16 cellular contexts compared by ENCODE assay signal in the genomic region with DNA sequence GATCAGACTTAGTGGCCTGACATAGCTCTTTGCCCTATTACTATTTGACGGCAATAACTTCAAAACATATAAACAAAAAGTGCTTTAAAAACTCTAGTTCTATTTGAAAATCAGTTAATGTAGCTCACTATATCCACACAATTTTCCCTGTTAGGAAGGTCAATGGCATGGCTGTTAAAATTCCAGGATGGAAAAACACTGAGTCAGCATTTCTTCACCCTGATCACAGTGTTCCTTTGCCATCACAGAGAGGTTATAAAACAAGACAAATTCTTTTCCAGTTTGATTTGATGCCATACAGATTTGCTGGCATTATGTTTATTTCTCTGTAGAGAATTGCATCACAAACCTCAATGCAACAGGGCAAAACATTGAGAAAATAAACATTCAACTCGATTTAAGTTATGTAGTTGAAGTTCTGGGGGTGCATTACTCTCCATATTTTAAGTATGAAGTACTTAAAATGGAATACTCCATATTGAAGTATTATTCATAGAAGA.
A peak's percentile ranks its signal among the peaks of the same experiment; 100 is the strongest.
DNase-seq lines count a peak whose midpoint lies in the region; ATAC-seq, FAIRE-seq and TF ChIP-seq lines count a peak whose summit lies in the region.
"Had no signal": no experiment of that assay in that cellular context is flagged by ENCODE, and none has a peak within 500 bp of the region (broad histone marks: within the 10 kb centered on the region; RNA-seq: fewer than 3 reads in every experiment).

No MANE protein-coding gene starts in this region.

- no peak overlapping the region for H3K23ac ChIP-seq in H1 (ENCODE audit: insufficient read length)
- no peak overlapping the region for H3K23ac ChIP-seq in mesendoderm (ENCODE audit: low read length)

- no peak for TF ChIP-seq CTCF in HepG2 (CRISPR knock-in tag; IDR thresholded peaks at IDR 0.05)
- TF ChIP-seq CTCF in right lobe of liver (IDR thresholded peaks at IDR 0.05), result no peak
- no peak for TF ChIP-seq CTCF in H1 (IDR thresholded peaks at IDR 0.05; ENCODE audit: control extremely low read depth in 1 of 3, insufficient read depth in 1 of 3, low read depth in 1 of 3, low read length in 3 of 3)

- no peaks in the 10 kb centered on the region for H3K23me2 ChIP-seq in H1 (ENCODE audit: low read depth, low read length)

- no peak overlapping the region for H3K27ac Mint-ChIP-seq in activated T-cell treated with anti-CD3 and anti-CD28 coated beads, Interleukin-2, amount 50 U/mL, for 24 hours
- H3K27ac Mint-ChIP-seq: CD14-positive monocyte; CD4-positive, alpha-beta memory T cell; GM23338 had no signal

- H3K79me1 ChIP-seq in H1 (ENCODE audit: low read depth, low read length), result no peaks in the 10 kb centered on the region
- H3K79me1 ChIP-seq in mesendoderm (ENCODE audit: low read length), result no peaks in the 10 kb centered on the region

- H3K18ac ChIP-seq in H1 (ENCODE audit: extremely low read depth, low read length), result no peak overlapping the region
- H3K18ac ChIP-seq in mesendoderm (ENCODE audit: low read length), result no peak overlapping the region

- in situ Hi-C loops in HepG2 (cut with HindIII; ENCODE audit: extremely low pct_ligation_motif_present, low pct_unique_long_range_greater_than_20kb), result no loop called here

- H3K4me2 ChIP-seq in HepG2 (ENCODE audit: low read depth, low read length) (no peak overlapping the region), H1 (ENCODE audit: insufficient read depth in 1 of 2, low read depth in 2 of 2, low read length in 2 of 2) (no peak overlapping the region), mesendoderm (ENCODE audit: low read length) (no peak overlapping the region)
- H3K4me2 ChIP-seq: BLaER1, GM23338 had no signal

- no peak overlapping the region for H3K4ac ChIP-seq in H1 (replicated peaks; ENCODE audit: insufficient read length, low read depth, low read length)
- H3K4ac ChIP-seq in mesendoderm (ENCODE audit: low read depth, low read length), result no peak overlapping the region

- H2BK12ac ChIP-seq in H1 (ENCODE audit: low read depth, low read length), result no peak overlapping the region

- intact Hi-C loops in HepG2 (cut with micrococcal nuclease; ENCODE audit: unreplicated experiment), result no loop called here
- intact Hi-C loops in right lobe of liver (cut with DNase I), result no loop called here

- DNase-seq in HepG2 (ENCODE audit: low spot score) (no peak), right lobe of liver (no peak), adipocyte (ENCODE audit: low read depth) (peak; percentile 55), H1 (ENCODE audit: low read depth in 1 of 2, low spot score in 2 of 2) (no peak), mesendoderm (no peak)
- DNase-seq in stimulated activated CD8-positive, alpha-beta memory T cell treated with anti-CD3 and anti-CD28 coated beads, Interleukin-4, amount 100 ng/mL, for 48 hours, result no peak
- DNase-seq in activated T-cell treated with anti-CD3 and anti-CD28 coated beads, Interleukin-2, amount 50 U/mL, for 24 hours, result no peak
- DNase-seq: CD4-positive, alpha-beta memory T cell; DMS79 treated with DMSO at 0.1 percent for 48 hours; GF-D8; H7 had no signal

- H2BK5ac ChIP-seq in H1 (ENCODE audit: low read depth, low read length) (no peak overlapping the region), mesendoderm (ENCODE audit: low read length) (no peak overlapping the region)

- POLR2A ChIA-PET in HepG2 (lab: Yijun Ruan, JAX) (no interaction called here), H1 (lab: Charles Lee; ENCODE audit: partially characterized antibody) (no interaction called here)

- no peaks in the 10 kb centered on the region for H3K36me3 Mint-ChIP-seq in activated T-cell treated with anti-CD3 and anti-CD28 coated beads, Interleukin-2, amount 50 U/mL, for 24 hours (ENCODE audit: low read depth)
- H3K36me3 Mint-ChIP-seq: CD14-positive monocyte; CD4-positive, alpha-beta memory T cell had no signal

- ATAC-seq in HepG2 (no peak), right lobe of liver (no peak), HG03432 (IDR thresholded peaks at IDR 0.05; ENCODE audit: unreplicated experiment) (no peak)
- ATAC-seq: GM23338 had no signal

- no TSS peak for BruUV-seq in HepG2 (replicated peaks; lab: Mats Ljungman, UMichigan)

- no peaks in the 10 kb centered on the region for H3K9me3 ChIP-seq in HepG2 (ENCODE audit: low read length)
- no peaks in the 10 kb centered on the region for H3K9me3 ChIP-seq in right lobe of liver
- H3K9me3 ChIP-seq in adipocyte (ENCODE audit: control insufficient read depth, low read length), result no peaks in the 10 kb centered on the region
- H3K9me3 ChIP-seq in H1 (ENCODE audit: insufficient read depth in 2 of 2, low read depth in 1 of 2, low read length in 1 of 2), result no peaks in the 10 kb centered on the region
- H3K9me3 ChIP-seq: BLaER1 had no signal

- H3K9me3 Mint-ChIP-seq in activated T-cell treated with anti-CD3 and anti-CD28 coated beads, Interleukin-2, amount 50 U/mL, for 24 hours, result no peaks in the 10 kb centered on the region
- H3K9me3 Mint-ChIP-seq: GM23338 had no signal

- TF ChIP-seq POLR2A in HepG2 (IDR thresholded peaks at IDR 0.05; ENCODE audit: insufficient read depth in 1 of 2, low read depth in 2 of 2, low read length in 2 of 2) (no peak), right lobe of liver (IDR thresholded peaks at IDR 0.05) (no peak), H1 (IDR thresholded peaks at IDR 0.05; ENCODE audit: control extremely low read depth in 1 of 2, low read depth in 2 of 2, low read length in 2 of 2) (no peak)

- TF ChIP-seq RAD21 in HepG2 (CRISPR knock-in tag; IDR thresholded peaks at IDR 0.05) (no peak), H1 (IDR thresholded peaks at IDR 0.05 in 1 of 2, conservative IDR thresholded peaks at IDR 0.05 in 1 of 2; ENCODE audit: low read depth in 2 of 2, low read length in 2 of 2) (no peak)

- no peak overlapping the region for H3K4me3 Mint-ChIP-seq in activated T-cell treated with anti-CD3 and anti-CD28 coated beads, Interleukin-2, amount 50 U/mL, for 24 hours
- H3K4me3 Mint-ChIP-seq: CD14-positive monocyte; CD4-positive, alpha-beta memory T cell; GM23338 had no signal

- no peaks in the 10 kb centered on the region for H3K4me1 Mint-ChIP-seq in activated T-cell treated with anti-CD3 and anti-CD28 coated beads, Interleukin-2, amount 50 U/mL, for 24 hours (ENCODE audit: low read depth)
- H3K4me1 Mint-ChIP-seq: CD14-positive monocyte; CD4-positive, alpha-beta memory T cell had no signal

- no peaks in the 10 kb centered on the region for H3K79me2 ChIP-seq in HepG2 (ENCODE audit: insufficient read depth, low read length)
- no peaks in the 10 kb centered on the region for H3K79me2 ChIP-seq in H1 (ENCODE audit: control insufficient read depth in 1 of 2, insufficient read depth in 2 of 2, low read length in 2 of 2)
- H3K79me2 ChIP-seq in mesendoderm (ENCODE audit: control insufficient read depth, insufficient read depth, low read length), result no peaks in the 10 kb centered on the region

- H3K36me3 ChIP-seq in HepG2 (replicated peaks in 1 of 2; ENCODE audit: control insufficient read depth in 1 of 2, insufficient read depth in 2 of 2, low read length in 2 of 2) (no peaks in the 10 kb centered on the region), right lobe of liver (no peaks in the 10 kb centered on the region), adipocyte (ENCODE audit: control insufficient read depth, insufficient read depth, low read length, severe bottlenecking) (no peaks in the 10 kb centered on the region), H1 (ENCODE audit: control insufficient read depth in 2 of 4, insufficient read depth in 4 of 4, low read length in 3 of 4) (no peaks in the 10 kb centered on the region), mesendoderm (ENCODE audit: control insufficient read depth, insufficient read depth, low read length) (no peaks in the 10 kb centered on the region)
- H3K36me3 ChIP-seq: BLaER1 had no signal

- H2AK5ac ChIP-seq in H1 (ENCODE audit: low read depth, low read length) (no peak overlapping the region), mesendoderm (ENCODE audit: low read length) (no peak overlapping the region)

- H4K8ac ChIP-seq in H1 (ENCODE audit: extremely low read depth, insufficient read depth, low read length), result no peak overlapping the region
- H4K8ac ChIP-seq in mesendoderm (ENCODE audit: low read depth, low read length), result no peak overlapping the region

- H2AFZ ChIP-seq in HepG2 (ENCODE audit: low read length) (no peak overlapping the region), H1 (ENCODE audit: low read length) (no peak overlapping the region)
- H2AFZ ChIP-seq: GM23338 had no signal

- CTCF ChIA-PET in HepG2 (lab: Yijun Ruan, JAX; ENCODE audit: low intra/inter-chr PET ratio, low total read pairs), result no interaction called here
- CTCF ChIA-PET in H1 (lab: Charles Lee; ENCODE audit: partially characterized antibody), result no interaction called here

- H4K20me1 ChIP-seq in HepG2 (ENCODE audit: insufficient read depth, low read length), result no peaks in the 10 kb centered on the region
- no peaks in the 10 kb centered on the region for H4K20me1 ChIP-seq in H1 (replicated peaks in 1 of 2; ENCODE audit: control insufficient read depth in 1 of 2, insufficient read depth in 2 of 2, low read length in 2 of 2)
- H4K20me1 ChIP-seq: BLaER1 had no signal

- H3K4me3 ChIP-seq in HepG2 (replicated peaks in 1 of 3; ENCODE audit: insufficient read depth in 1 of 3, low read depth in 2 of 3, low read length in 3 of 3) (no peak overlapping the region), right lobe of liver (no peak overlapping the region), adipocyte (ENCODE audit: low read length) (no peak overlapping the region), H1 (ENCODE audit: extremely low read depth in 1 of 4, insufficient read depth in 2 of 4, low read depth in 3 of 4, low read length in 4 of 4) (no peak overlapping the region), mesendoderm (ENCODE audit: low read length) (no peak overlapping the region)
- H3K4me3 ChIP-seq: BLaER1, GM23338 had no signal

- H2BK20ac ChIP-seq in H1 (ENCODE audit: low read length), result no peak overlapping the region

- H4K91ac ChIP-seq in H1 (replicated peaks; ENCODE audit: insufficient read length, low read length), result no peak overlapping the region

- H3K9ac ChIP-seq in HepG2 (ENCODE audit: insufficient read depth, low read depth, low read length) (no peak overlapping the region), adipocyte (ENCODE audit: low read length) (no peak overlapping the region), H1 (replicated peaks in 1 of 4; ENCODE audit: extremely low read depth in 1 of 4, low read depth in 3 of 4, low read length in 3 of 4) (no peak overlapping the region), mesendoderm (ENCODE audit: low read length) (no peak overlapping the region)
- H3K9ac ChIP-seq: BLaER1 had no signal

- no peaks in the 10 kb centered on the region for H3K27me3 Mint-ChIP-seq in activated T-cell treated with anti-CD3 and anti-CD28 coated beads, Interleukin-2, amount 50 U/mL, for 24 hours
- H3K27me3 Mint-ChIP-seq: CD4-positive, alpha-beta memory T cell had no signal

- H2BK15ac ChIP-seq in H1 (ENCODE audit: low read length) (no peak overlapping the region), mesendoderm (replicated peaks; ENCODE audit: low read depth) (no peak overlapping the region)

- H3K56ac ChIP-seq in H1 (replicated peaks; ENCODE audit: insufficient read length, low read depth, low read length), result no peak overlapping the region
- no peak overlapping the region for H3K56ac ChIP-seq in mesendoderm (ENCODE audit: low read length)

- WGBS in HepG2 (ENCODE audit: low lambda C conversion rate), result 15% methylated on average over 2 of the region's 2 CpGs
- 49% methylated on average over 2 of the region's 2 CpGs for WGBS in right lobe of liver (ENCODE audit: insufficient coverage, low coverage, low lambda C conversion rate, missing lambda C conversion rate)
- WGBS in H1 (ENCODE audit: extremely low coverage in 1 of 2, insufficient coverage in 1 of 2, insufficient read length in 1 of 2, insufficient replicate concordance in 2 of 2, low coverage in 1 of 2, low lambda C conversion rate in 2 of 2, missing lambda C conversion rate in 1 of 2), 2 experiments, result 95% methylated on average over 2 of the region's 2 CpGs; no CpG with 5 or more reads in 1 of the 2 experiments
- no CpG with 5 or more reads among the region's 2 CpGs for WGBS in mesendoderm (ENCODE audit: extremely low coverage, insufficient coverage, low lambda C conversion rate)

- H3K27ac ChIP-seq in HepG2 (ENCODE audit: extremely low read length, insufficient read depth, low read length) (no peak overlapping the region), right lobe of liver (no peak overlapping the region), H1 (ENCODE audit: low read depth, low read length) (no peak overlapping the region), mesendoderm (ENCODE audit: low read depth, low read length) (no peak overlapping the region)
- H3K27ac ChIP-seq: 22Rv1, BLaER1 had no signal

- H2BK120ac ChIP-seq in H1 (replicated peaks; ENCODE audit: low read depth, low read length), result no peak overlapping the region
- no peak overlapping the region for H2BK120ac ChIP-seq in mesendoderm (ENCODE audit: low read depth, low read length)

- no peak for TF ChIP-seq EP300 in HepG2 (IDR thresholded peaks at IDR 0.05; ENCODE audit: low read depth in 2 of 2, low read length in 2 of 2)
- no peak for TF ChIP-seq EP300 in HepG2 (CRISPR knock-in tag; IDR thresholded peaks at IDR 0.05; ENCODE audit: borderline replicate concordance)
- no peak for TF ChIP-seq EP300 in H1 (IDR thresholded peaks at IDR 0.05; ENCODE audit: borderline replicate concordance in 1 of 2, low read depth in 2 of 2, low read length in 2 of 2)

- H3K27me3 ChIP-seq in HepG2 (ENCODE audit: control insufficient read depth in 1 of 2, insufficient read depth in 2 of 2, low read length in 2 of 2), result no peaks in the 10 kb centered on the region
- no peaks in the 10 kb centered on the region for H3K27me3 ChIP-seq in right lobe of liver
- H3K27me3 ChIP-seq in adipocyte (replicated peaks; ENCODE audit: control insufficient read depth, insufficient read depth, low read length), result no peaks in the 10 kb centered on the region
- no peaks in the 10 kb centered on the region for H3K27me3 ChIP-seq in H1 (replicated peaks in 1 of 4; ENCODE audit: control insufficient read depth in 3 of 4, extremely low read depth in 1 of 4, insufficient read depth in 3 of 4, low read length in 3 of 4)
- no peaks in the 10 kb centered on the region for H3K27me3 ChIP-seq in mesendoderm (ENCODE audit: insufficient read depth, low read length, poor library complexity)
- H3K27me3 ChIP-seq: BLaER1 had no signal

- FAIRE-seq in HepG2 (lab: Jason Lieb, UNC) (no peak), H1 (lab: Jason Lieb, UNC) (no peak)

- H3K14ac ChIP-seq in H1 (ENCODE audit: insufficient read length), result no peak overlapping the region

- no peak overlapping the region for H4K5ac ChIP-seq in H1 (ENCODE audit: insufficient read length, low read depth, low read length)
- no peak overlapping the region for H4K5ac ChIP-seq in mesendoderm (ENCODE audit: low read length)

- no peaks in the 10 kb centered on the region for H3K4me1 ChIP-seq in HepG2 (ENCODE audit: insufficient read depth, low read length)
- no peaks in the 10 kb centered on the region for H3K4me1 ChIP-seq in right lobe of liver
- H3K4me1 ChIP-seq in adipocyte (ENCODE audit: control insufficient read depth, insufficient read depth, low read length), result peaks cover 5% of the 10 kb centered on the region
- H3K4me1 ChIP-seq in H1 (replicated peaks in 1 of 4; ENCODE audit: control insufficient read depth in 3 of 4, insufficient read depth in 4 of 4, low read length in 3 of 4), result no peaks in the 10 kb centered on the region
- no peaks in the 10 kb centered on the region for H3K4me1 ChIP-seq in mesendoderm (ENCODE audit: control insufficient read depth, low read depth, low read length)
- H3K4me1 ChIP-seq: BLaER1 had no signal

Comparison
In these comparisons a context has a peak if more than half of its experiments do, and no peak if none do; other contexts are left out.
1. Of the 41 proteins assayed by ChIP-seq in both HepG2 and H1: peak only in HepG2: none; only in H1: none; in both: MAFK; in neither: 40.